20 cellular contexts compared by ENCODE assay signal in genomic region chr5:1012900-1013237, GRCh38. TPM values are rescaled to one million over a fixed set of nuclear protein-coding genes. Genes with fewer than 3 reads are reported as not detected.
"Had no signal": no experiment of that assay in that cellular context is flagged by ENCODE, and none has a peak within 500 bp of the region (broad histone marks: within the 10 kb centered on the region; RNA-seq: fewer than 3 reads in every experiment).

No MANE protein-coding gene starts in this region.

- H3K36me3 Mint-ChIP-seq: naive thymus-derived CD4-positive, alpha-beta T cell; stimulated activated memory B cell treated with anti-CD40 and anti-IgM and Interleukin-4, amounts not matched to agents 10 μg/mL and 1 μg/mL and 100 μg/mL, for 72 hours had no signal

- FAIRE-seq: kidney had no signal

- H3K36me3 ChIP-seq: colonic mucosa, ovary, right atrium auricular region had no signal

- H3K27ac ChIP-seq: colonic mucosa, foreskin keratinocyte, ovary, right atrium auricular region, testis had no signal

- H3K27ac Mint-ChIP-seq: naive thymus-derived CD4-positive, alpha-beta T cell; nephron progenitor cell; stimulated activated memory B cell treated with anti-CD40 and anti-IgM and Interleukin-4, amounts not matched to agents 10 μg/mL and 1 μg/mL and 100 μg/mL, for 72 hours; stimulated activated naive CD8-positive, alpha-beta T cell treated with anti-CD3 and anti-CD28 coated beads, Interleukin-15, amount 100 ng/mL, for 72 hours had no signal

- H3K4me1 ChIP-seq: colonic mucosa, foreskin keratinocyte had no signal

- H3K9me3 Mint-ChIP-seq: naive thymus-derived CD4-positive, alpha-beta T cell; nephron progenitor cell; stimulated activated memory B cell treated with anti-CD40 and anti-IgM and Interleukin-4, amounts not matched to agents 10 μg/mL and 1 μg/mL and 100 μg/mL, for 72 hours; stimulated activated naive CD8-positive, alpha-beta T cell treated with anti-CD3 and anti-CD28 coated beads, Interleukin-15, amount 100 ng/mL, for 72 hours had no signal

- H3K4me3 ChIP-seq: colonic mucosa, ovary, right atrium auricular region, testis had no signal

- H3K27me3 ChIP-seq: ovary, testis had no signal

- DNase-seq: cerebellar nuclear complex; colonic mucosa; dermis blood vessel endothelial cell; foreskin keratinocyte; left colon; mammary epithelial cell; naive thymus-derived CD4-positive, alpha-beta T cell; stimulated activated CD4-positive, alpha-beta T cell treated with anti-CD3 and anti-CD28 coated beads, Interleukin-15, amount 100 ng/mL, for 24 hours; stimulated activated CD4-positive, alpha-beta T cell treated with anti-CD3 and anti-CD28 coated beads, Interleukin-1b, Interleukin-23, amount 100 ng/mL, for 48 hours; stimulated activated CD4-positive, alpha-beta T cell treated with anti-CD3 and anti-CD28 coated beads, Interleukin-4, amount 100 ng/mL, for 24 hours; testis; trophoblast cell had no signal

- H3K9me3 ChIP-seq: colonic mucosa, ovary, right atrium auricular region, testis had no signal

- ATAC-seq: foreskin keratinocyte; left colon; naive thymus-derived CD4-positive, alpha-beta T cell; stimulated activated memory B cell treated with anti-CD40 and anti-IgM and Interleukin-4, amounts not matched to agents 10 μg/mL and 1 μg/mL and 100 μg/mL, for 72 hours; stimulated activated naive CD8-positive, alpha-beta T cell treated with anti-CD3 and anti-CD28 coated beads, Interleukin-15, amount 100 ng/mL, for 72 hours had no signal

- H3K4me3 Mint-ChIP-seq: naive thymus-derived CD4-positive, alpha-beta T cell; nephron progenitor cell; stimulated activated memory B cell treated with anti-CD40 and anti-IgM and Interleukin-4, amounts not matched to agents 10 μg/mL and 1 μg/mL and 100 μg/mL, for 72 hours; stimulated activated naive CD8-positive, alpha-beta T cell treated with anti-CD3 and anti-CD28 coated beads, Interleukin-15, amount 100 ng/mL, for 72 hours had no signal

RNA-seq across cellular contexts. Expression of gene NKD2, which starts 4.3 kb away (rescaled TPM):
- total RNA-seq: epithelial cell of proximal tubule, mononuclear cell had no signal
